In the genomic region with DNA sequence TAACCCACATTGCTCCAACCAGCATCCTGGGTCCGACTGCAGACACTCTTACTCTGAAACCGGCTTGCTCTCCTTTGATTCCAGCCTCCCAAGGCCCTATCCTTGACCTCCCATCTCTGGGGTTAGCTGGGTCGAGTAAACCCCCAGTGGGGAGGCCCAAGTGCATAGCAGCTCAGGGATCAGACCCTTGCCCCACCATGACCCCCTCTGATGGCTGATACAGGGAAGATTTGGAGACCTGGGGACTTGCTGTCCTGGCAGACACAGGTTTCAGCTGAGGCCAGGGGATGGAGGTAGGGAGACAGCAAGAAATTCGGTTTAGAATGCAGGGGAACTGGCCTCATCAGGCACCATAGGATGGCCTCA, we compare ENCODE assay signal across 4 cellular contexts.
"Had no signal": no experiment of that assay in that cellular context is flagged by ENCODE, and none has a peak within 500 bp of the region (broad histone marks: within the 10 kb centered on the region; RNA-seq: fewer than 3 reads in every experiment).

No MANE protein-coding gene starts in this region.

- ATAC-seq: GM23338 had no signal

- DNase-seq: H9, HCEC 1CT had no signal

- H2AFZ ChIP-seq: GM23338 had no signal

- H3K4me2 ChIP-seq: GM23338 had no signal

- H3K4me3 ChIP-seq: GM23338 had no signal

- H3K4me3 Mint-ChIP-seq: GM23338, H9, IgD-negative memory B cell had no signal

- H3K36me3 Mint-ChIP-seq: IgD-negative memory B cell had no signal

- H3K9me3 Mint-ChIP-seq: GM23338 had no signal

- H3K27ac Mint-ChIP-seq: GM23338, H9, IgD-negative memory B cell had no signal

- H3K4me1 Mint-ChIP-seq: GM23338, H9, IgD-negative memory B cell had no signal
